24 cellular contexts compared by ENCODE assay signal in the genomic region with DNA sequence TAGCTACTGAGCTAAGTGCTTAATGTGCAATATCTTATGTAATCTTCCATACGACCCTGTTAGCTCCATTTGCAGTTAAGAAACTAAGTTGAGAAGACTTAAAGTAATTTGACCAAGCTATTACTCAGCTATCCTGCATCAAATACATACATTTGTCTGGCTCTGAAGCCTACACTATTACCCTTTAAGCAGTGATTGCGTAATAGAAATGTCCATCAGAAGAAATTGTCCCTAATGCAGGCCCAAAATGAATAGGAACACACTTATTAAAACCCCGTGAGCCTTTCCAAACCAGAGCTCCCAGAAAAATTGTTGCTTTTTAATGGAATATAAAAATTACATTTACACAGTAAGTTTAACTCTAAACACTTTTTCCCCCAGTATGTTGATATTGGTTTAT.
"Had no signal": no experiment of that assay in that cellular context is flagged by ENCODE, and none has a peak within 500 bp of the region (broad histone marks: within the 10 kb centered on the region; RNA-seq: fewer than 3 reads in every experiment).

No MANE protein-coding gene starts in this region.

- ATAC-seq: activated CD4-positive, alpha-beta T cell treated with anti-CD3 and anti-CD28 coated beads for 36 hours; activated CD8-positive, alpha-beta T cell treated with anti-CD3 and anti-CD28 coated beads for 36 hours had no signal

- H3K4me3 ChIP-seq: breast epithelium, coronary artery had no signal

- H3K4me1 ChIP-seq: breast epithelium had no signal

- H3K36me3 ChIP-seq: breast epithelium, WERI-Rb-1 had no signal

- H3K9me3 ChIP-seq: breast epithelium had no signal

- H3K27ac ChIP-seq: breast epithelium, coronary artery, WERI-Rb-1 had no signal

- H3K27me3 ChIP-seq: breast epithelium had no signal

- DNase-seq: activated CD4-positive, alpha-beta T cell treated with anti-CD3 and anti-CD28 coated beads for 36 hours; activated CD8-positive, alpha-beta memory T cell treated with anti-CD3 and anti-CD28 coated beads, Interleukin-2, amount 50 U/mL, for 4 hours; activated CD8-positive, alpha-beta T cell treated with anti-CD3 and anti-CD28 coated beads for 36 hours; activated naive CD4-positive, alpha-beta T cell treated with anti-CD3 and anti-CD28 coated beads, Interleukin-2, amount 50 U/mL, for 16 hours; activated naive CD8-positive, alpha-beta T cell treated with anti-CD3 and anti-CD28 coated beads, Interleukin-2, amount 10 ng/mL, durations not matched to agents 7 days and 5 days; activated T-cell treated with anti-CD3 and anti-CD28 coated beads, Interleukin-2, amount 50 U/mL, for 1 hour; aorta; caudate nucleus; Karpas-422; MM.1S; NCI-H1092 treated with DMSO at 0.1 percent for 48 hours; NCI-H1417 treated with DMSO at 0.1 percent for 48 hours; NCI-H1694; NCI-H2029; NCI-H2107; NCI-H2171 treated with DMSO at 0.1 percent for 48 hours; NCI-H226; NCI-H526; NCI-H82; SIG-M5; T-helper 1 cell; WERI-Rb-1 had no signal
